ENCODE assay signal across 17 cellular contexts in genomic region chr7:134679006-134679405, GRCh38.
"Had no signal": no experiment of that assay in that cellular context is flagged by ENCODE, and none has a peak within 500 bp of the region (broad histone marks: within the 10 kb centered on the region; RNA-seq: fewer than 3 reads in every experiment).

No MANE protein-coding gene starts in this region.

- H3K27ac ChIP-seq: brain microvascular endothelial cell, coronary artery, esophagus squamous epithelium, neural progenitor cell, right lobe of liver, stomach, testis, upper lobe of right lung had no signal

- FAIRE-seq: endothelial cell of umbilical vein had no signal

- H3K4me3 Mint-ChIP-seq: central memory CD8-positive, alpha-beta T cell; neural progenitor cell had no signal

- ATAC-seq: activated CD4-positive, CD25-positive, alpha-beta regulatory T cell treated with anti-CD3 and anti-CD28 coated beads, Interleukin-2, amount 50 U/mL, for 24 hours; activated naive CD4-positive, alpha-beta T cell treated with anti-CD3 and anti-CD28 coated beads, Interleukin-2, amount 50 U/mL, for 72 hours; right lobe of liver; upper lobe of right lung had no signal

- H3K4me1 Mint-ChIP-seq: neural progenitor cell had no signal

- H3K27me3 Mint-ChIP-seq: central memory CD8-positive, alpha-beta T cell had no signal

- H3K27ac Mint-ChIP-seq: activated T-helper 2 cell treated with anti-CD3 and anti-CD28 coated beads, Interferon-gamma antibody, Interleukin-2, Interleukin-4, amounts not matched to agents 10 μg/mL and 5 μg/mL and 100 μg/mL, durations not matched to agents 14 hours and 24 hours and 36 hours; neural progenitor cell had no signal

- H3K4me2 ChIP-seq: neural progenitor cell, smooth muscle cell had no signal

- H3K9me3 Mint-ChIP-seq: central memory CD8-positive, alpha-beta T cell; neural progenitor cell had no signal

- H3K27me3 ChIP-seq: brain microvascular endothelial cell, esophagus squamous epithelium, neural progenitor cell, right lobe of liver, stomach, testis, upper lobe of right lung had no signal

- DNase-seq: activated T-cell treated with anti-CD3 and anti-CD28 coated beads for 4 hours; brain microvascular endothelial cell; effector CD4-positive, alpha-beta T cell; esophagus squamous epithelium; hypothalamus; right lobe of liver; stomach; testis; upper lobe of right lung had no signal

- H3K4me1 ChIP-seq: esophagus squamous epithelium, right lobe of liver, upper lobe of right lung had no signal

- H3K4me3 ChIP-seq: coronary artery, esophagus squamous epithelium, neural progenitor cell, right lobe of liver, smooth muscle cell, stomach, testis, upper lobe of right lung had no signal

- H3K9me3 ChIP-seq: right lobe of liver, stomach, testis, upper lobe of right lung had no signal
